In the genomic region with DNA sequence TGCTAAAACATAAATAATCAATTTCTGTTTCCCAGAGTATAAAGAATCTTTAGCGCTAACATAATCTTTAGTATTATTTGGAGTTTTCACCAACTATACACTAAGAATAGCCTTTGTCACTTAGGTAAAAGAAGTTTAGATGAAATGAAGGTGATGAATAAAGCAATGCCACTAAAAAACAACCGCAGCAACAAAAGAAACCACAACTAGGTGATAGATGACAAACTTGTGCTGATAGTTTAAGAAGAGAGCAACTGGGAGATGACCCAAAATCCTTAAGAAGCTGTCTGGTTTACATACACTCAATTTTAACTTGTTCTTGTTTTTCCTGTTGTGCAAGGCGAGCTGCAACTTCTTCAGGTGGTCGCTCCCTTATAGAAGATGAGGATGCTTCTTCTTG, we compare ENCODE assay signal across 22 cellular contexts.
"Had no signal": no experiment of that assay in that cellular context is flagged by ENCODE, and none has a peak within 500 bp of the region (broad histone marks: within the 10 kb centered on the region; RNA-seq: fewer than 3 reads in every experiment).

No MANE protein-coding gene starts in this region.

- DNase-seq: Karpas-422, KG1, MG63, NCI-H1092, NCI-H1105 treated with DMSO at 0.1 percent for 48 hours, NCI-H1417 treated with DMSO at 0.1 percent for 48 hours, NCI-H146, NCI-H1694 treated with DMSO at 0.1 percent for 48 hours, NCI-H1930, NCI-H2081 treated with DMSO at 0.1 percent for 48 hours, NCI-H2171, NCI-H226, NCI-H446, NCI-H510A, NCI-H524 treated with DMSO at 0.1 percent for 48 hours, NCI-H69, NCI-H774, Right ventricle myocardium superior, RPMI8226, SIG-M5 had no signal

- H3K4me3 ChIP-seq: MG63, SJSA1, SK-N-MC had no signal
